In the genomic region with DNA sequence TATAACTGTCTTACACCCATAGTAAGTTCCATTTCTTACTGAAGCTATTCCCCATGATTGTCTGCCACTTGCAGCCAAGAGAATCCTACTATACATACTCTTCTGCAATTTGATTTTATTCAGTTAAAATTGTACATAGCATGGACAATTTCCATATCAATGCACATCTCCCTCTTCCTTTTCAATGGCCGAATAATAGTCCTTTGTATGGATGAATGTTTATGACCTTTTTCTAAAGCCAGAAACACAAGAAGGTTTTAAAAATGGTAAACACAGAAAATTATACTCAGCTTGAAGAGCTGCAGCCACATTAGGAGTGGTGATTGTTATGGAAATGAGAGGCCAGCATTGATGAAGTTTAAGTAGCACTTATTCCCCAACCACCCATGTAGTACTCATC, we compare ENCODE assay signal across 23 cellular contexts.
DNase-seq lines count a peak whose midpoint lies in the region; ATAC-seq lines count a peak whose summit lies in the region.
"Had no signal": no experiment of that assay in that cellular context is flagged by ENCODE, and none has a peak within 500 bp of the region (broad histone marks: within the 10 kb centered on the region; RNA-seq: fewer than 3 reads in every experiment).

No MANE protein-coding gene starts in this region.

- H3K27me3 ChIP-seq in HAP-1 (ENCODE audit: low read depth): peaks cover 10% of the 10 kb centered on the region
- H3K27me3 ChIP-seq: BLaER1 had no signal

- ATAC-seq in GM18511 (IDR thresholded peaks at IDR 0.05; ENCODE audit: unreplicated experiment): no peak
- no peak for ATAC-seq in HG03520 (IDR thresholded peaks at IDR 0.05; ENCODE audit: unreplicated experiment)
- ATAC-seq: GM12878 had no signal

- peaks cover 13% of the 10 kb centered on the region for H3K4me1 ChIP-seq in HAP-1
- H3K4me1 ChIP-seq: BE2C, BLaER1 had no signal

- H3K9me3 ChIP-seq in HAP-1: no peaks in the 10 kb centered on the region; the same call in 1 of the 2 replicates
- H3K9me3 ChIP-seq: BE2C, BLaER1 had no signal

- DNase-seq in HAP-1 (ENCODE audit: low spot score in 2 of 2): peak; percentile 43 to 90
- peak; percentile 14 for DNase-seq in NCI-H345 (lab: John Stamatoyannopoulos, UW)
- peak; percentile 85 for DNase-seq in NCI-H748 (lab: John Stamatoyannopoulos, UW; ENCODE audit: unreplicated experiment)
- DNase-seq in NCI-H2196 treated with DMSO at 0.1 percent for 48 hours (lab: John Stamatoyannopoulos, UW; ENCODE audit: unreplicated experiment): no peak
- DNase-seq: 8988T; ACHN; BE2C; C1 segment of cervical spinal cord; CD4-positive, alpha-beta memory T cell; CD4-positive, CD25-positive, alpha-beta regulatory T cell; CD8-positive, alpha-beta memory T cell; COR-L47; DMS 273 treated with DMSO at 0.1 percent for 48 hours; DMS153; DMS53; DMS79; DND-41; EL; GDM1 had no signal

- H3K4me3 ChIP-seq in HAP-1: no peak overlapping the region
- H3K4me3 ChIP-seq: BLaER1, GM12878 had no signal

- in situ Hi-C loops in HAP-1 (cut with MboI; ENCODE audit: low sequenced_read_pairs): no loop called here

- H3K36me3 ChIP-seq in HAP-1 (replicated peaks): no peaks in the 10 kb centered on the region
- H3K36me3 ChIP-seq: BE2C, BLaER1 had no signal
